Comparison of ENCODE assay signal across 8 cellular contexts in the genomic region with DNA sequence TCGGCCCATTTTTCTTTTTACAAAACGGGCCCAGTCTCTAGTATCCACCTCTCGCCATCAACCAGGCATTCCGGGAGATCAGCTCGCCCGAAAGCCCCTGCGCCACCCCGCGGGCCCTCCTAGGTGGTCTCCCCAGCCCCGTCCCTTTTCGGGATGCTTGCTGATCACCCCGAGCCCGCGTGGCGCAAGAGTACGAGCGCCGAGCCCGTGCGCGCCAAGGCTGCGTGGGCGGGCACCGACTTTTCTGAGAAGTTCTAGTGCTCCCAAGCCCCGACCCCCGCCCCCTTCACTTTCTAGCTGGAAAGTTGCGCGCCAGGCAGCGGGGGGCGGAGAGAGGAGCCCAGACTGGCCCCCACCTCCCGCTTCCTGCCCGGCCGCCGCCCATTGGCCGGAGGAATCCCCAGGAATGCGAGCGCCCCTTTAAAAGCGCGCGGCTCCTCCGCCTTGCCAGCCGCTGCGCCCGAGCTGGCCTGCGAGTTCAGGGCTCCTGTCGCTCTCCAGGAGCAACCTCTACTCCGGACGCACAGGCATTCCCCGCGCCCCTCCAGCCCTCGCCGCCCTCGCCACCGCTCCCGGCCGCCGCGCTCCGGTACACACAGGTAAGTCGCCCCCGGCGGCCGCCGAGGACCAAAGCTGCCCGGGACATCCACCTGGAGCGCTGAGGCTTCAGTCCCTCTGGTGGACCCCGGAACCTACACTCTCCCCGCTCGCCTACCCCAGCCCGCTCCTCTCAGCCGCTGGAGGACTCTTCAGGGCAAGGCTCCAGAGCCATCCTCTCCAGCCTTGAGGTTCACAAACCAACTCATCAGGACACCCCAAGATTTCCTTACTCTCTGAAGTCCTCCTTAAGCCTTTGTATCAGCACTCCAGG. TPM values are rescaled to one million over a fixed set of nuclear protein-coding genes. Genes with fewer than 3 reads are reported as not detected.
DNase-seq lines count a peak whose midpoint lies in the region; ATAC-seq lines count a peak whose summit lies in the region.

A gene (plus strand): TSS at position 450 of the 871 bp plus-strand sequence. CDS start 779 bp downstream, outside the sequence.

- peaks cover 25 to 33% of the 10 kb centered on the region in 2 donors for H3K4me1 Mint-ChIP-seq in effector memory CD8-positive, alpha-beta T cell (ENCODE audit: low read depth in 2 of 2)
- peaks cover 3% of the 10 kb centered on the region for H3K4me1 Mint-ChIP-seq in memory B cell

- H3K27me3 Mint-ChIP-seq in effector memory CD8-positive, alpha-beta T cell = peaks cover 18 to 28% of the 10 kb centered on the region in 2 donors
- peaks cover 28% of the 10 kb centered on the region for H3K27me3 Mint-ChIP-seq in memory B cell

- H3K9me3 Mint-ChIP-seq in effector memory CD8-positive, alpha-beta T cell = no peaks in the 10 kb centered on the region
- no peaks in the 10 kb centered on the region for H3K9me3 Mint-ChIP-seq in memory B cell

- peak; percentile 48 for ATAC-seq in effector memory CD8-positive, alpha-beta T cell (replicated peaks)
- ATAC-seq in memory B cell (ENCODE audit: low read depth) = no peak
- ATAC-seq in GM18873 (IDR thresholded peaks at IDR 0.05; ENCODE audit: low FRiP score, unreplicated experiment) = no peak

- DNase-seq in NCI-H146 (lab: John Stamatoyannopoulos, UW) (peak; percentile 14), NCI-H146 treated with DMSO at 0.1 percent for 48 hours (lab: John Stamatoyannopoulos, UW; ENCODE audit: unreplicated experiment) (no peak), HT1080 (ENCODE audit: low read depth) (peak; percentile 91), memory B cell (ENCODE audit: low spot score in 2 of 2) (no peak)
- DNase-seq in activated CD4-positive, alpha-beta T cell treated with anti-CD3 and anti-CD28 coated beads, Interleukin-2, amount 50 U/mL, for 48 hours = peak; percentile 47 to 58
- peak in 2 of 3 experiments; percentile 17 to 21 for DNase-seq in effector memory CD8-positive, alpha-beta T cell
- peak; percentile 20 to 32 for DNase-seq in stimulated activated CD8-positive, alpha-beta memory T cell treated with anti-CD3 and anti-CD28 coated beads, Interleukin-4, amount 100 ng/mL, for 4 hours (ENCODE audit: low read depth in 2 of 2, low spot score in 1 of 2)

- peak within 1 kb of the TSS; percentile 4 to 64 for H3K27ac Mint-ChIP-seq in effector memory CD8-positive, alpha-beta T cell
- no peak within 1 kb of the TSS for H3K27ac Mint-ChIP-seq in memory B cell

- H3K4me3 Mint-ChIP-seq in effector memory CD8-positive, alpha-beta T cell = peak within 1 kb of the TSS; percentile 81 to 87
- peak within 1 kb of the TSS; percentile 2 for H3K4me3 Mint-ChIP-seq in memory B cell

- peaks cover 4% of the 10 kb centered on the region for H3K36me3 Mint-ChIP-seq in effector memory CD8-positive, alpha-beta T cell (ENCODE audit: insufficient read depth)
- H3K36me3 Mint-ChIP-seq in memory B cell = no peaks in the 10 kb centered on the region

RNA-seq across cellular contexts. Expression of the gene that starts here (rescaled TPM):
- total RNA-seq in HT1080 (2014; rRNA removed; shearing (Covaris generic)) = 188 and 262 TPM in 2 replicates
- polyA plus RNA-seq in HT1080 (2015; cell fraction: cytosol; rRNA removed) = 56.3 and 94.9 TPM in 2 replicates
- 800 and 860 TPM in 2 replicates for polyA plus RNA-seq in HT1080 (2015; cell fraction: nucleus; rRNA removed)

Comparison
In these comparisons a context has a peak if more than half of its experiments do, and no peak if none do; other contexts are left out.
1. DNase-seq: peak in NCI-H146 (single experiment), HT1080 (single experiment), activated CD4-positive, alpha-beta T cell treated with anti-CD3 and anti-CD28 coated beads, Interleukin-2, amount 50 U/mL, for 48 hours (2 of 2), effector memory CD8-positive, alpha-beta T cell (2 of 3) and stimulated activated CD8-positive, alpha-beta memory T cell treated with anti-CD3 and anti-CD28 coated beads, Interleukin-4, amount 100 ng/mL, for 4 hours (2 of 2); none in NCI-H146 treated with DMSO at 0.1 percent for 48 hours (single experiment) and memory B cell (0 of 2).